In genomic region chr20:23245553-23246128, GRCh38 we compare ENCODE assay signal across 8 cellular contexts.
DNase-seq lines count a peak whose midpoint lies in the region; ATAC-seq and TF ChIP-seq lines count a peak whose summit lies in the region.

No MANE protein-coding gene starts in this region.

- H4K8ac ChIP-seq in mesenchymal stem cell (ENCODE audit: low read length), result peak overlapping the region; percentile 45

- H3K4me3 Mint-ChIP-seq in CD14-positive monocyte, result no peak overlapping the region
- no peak overlapping the region for H3K4me3 Mint-ChIP-seq in activated T-helper 2 cell treated with anti-CD3 and anti-CD28 coated beads, Interferon-gamma antibody, Interleukin-2, Interleukin-4, amounts not matched to agents 10 μg/mL and 5 μg/mL and 100 μg/mL, durations not matched to agents 14 hours and 24 hours and 36 hours (ENCODE audit: low read depth)

- no peak overlapping the region for H3K4me2 ChIP-seq in PC-9
- no peak overlapping the region for H3K4me2 ChIP-seq in mesenchymal stem cell (ENCODE audit: low read length, poor library complexity, severe bottlenecking)

- H3K27me3 ChIP-seq in PC-9 (ENCODE audit: insufficient read depth, low read depth) (peaks cover 6% of the 10 kb centered on the region; the same call in 1 of the 2 replicates), dorsolateral prefrontal cortex (peaks cover 0 to 6% (median 0%) of the 10 kb centered on the region in 45 donors), mesenchymal stem cell (ENCODE audit: control insufficient read depth in 1 of 2, insufficient read depth in 1 of 2, low read length in 2 of 2) (no peaks in the 10 kb centered on the region)

- H2BK15ac ChIP-seq in mesenchymal stem cell (ENCODE audit: low read depth, poor library complexity, severe bottlenecking), result no peak overlapping the region

- WGBS in mesenchymal stem cell, result 62% methylated on average over 8 of the region's 9 CpGs

- H3K23ac ChIP-seq in mesenchymal stem cell (ENCODE audit: low read length in 2 of 2), result no peak overlapping the region

- no peaks in the 10 kb centered on the region for H4K20me1 ChIP-seq in PC-9 (ENCODE audit: insufficient read depth)

- peaks cover 0 to 12% (median 2%) of the 10 kb centered on the region in 3 donors for H3K27me3 Mint-ChIP-seq in CD14-positive monocyte (ENCODE audit: low read depth in 3 of 3)
- no peaks in the 10 kb centered on the region for H3K27me3 Mint-ChIP-seq in activated T-helper 2 cell treated with anti-CD3 and anti-CD28 coated beads, Interferon-gamma antibody, Interleukin-2, Interleukin-4, amounts not matched to agents 10 μg/mL and 5 μg/mL and 100 μg/mL, durations not matched to agents 14 hours and 24 hours and 36 hours (ENCODE audit: low read depth)

- H3K4me3 ChIP-seq in PC-9 (no peak overlapping the region), dorsolateral prefrontal cortex (no peak overlapping the region), mesenchymal stem cell (ENCODE audit: insufficient read depth in 1 of 2, low read depth in 1 of 2, low read length in 2 of 2) (no peak overlapping the region)

- peak overlapping the region in 6 of 7 donors; percentile 0 to 74 (median 14) for H3K27ac Mint-ChIP-seq in CD14-positive monocyte
- H3K27ac Mint-ChIP-seq in activated T-helper 2 cell treated with anti-CD3 and anti-CD28 coated beads, Interferon-gamma antibody, Interleukin-2, Interleukin-4, amounts not matched to agents 10 μg/mL and 5 μg/mL and 100 μg/mL, durations not matched to agents 14 hours and 24 hours and 36 hours, result no peak overlapping the region

- no peak overlapping the region for H2BK5ac ChIP-seq in mesenchymal stem cell (ENCODE audit: low read depth, low read length, poor library complexity, severe bottlenecking)

- H3K4me1 ChIP-seq in PC-9 (replicated peaks; ENCODE audit: insufficient read depth) (no peaks in the 10 kb centered on the region), mesenchymal stem cell (ENCODE audit: control insufficient read depth, insufficient read depth, low read depth, low read length) (peaks cover 5% of the 10 kb centered on the region)

- intact Hi-C loops in CD14-positive monocyte (cut with micrococcal nuclease) (loop anchor here in 1 of 2 donors (5.0 to 10.0 kb wide), 2 partner anchors 87 to 561 kb away; no protein-coding TSS in a partner anchor), PC-9 (cut with micrococcal nuclease; ENCODE audit: unreplicated experiment) (no loop called here), dorsolateral prefrontal cortex (cut with DNase I) (loop anchor here in 1 of 2 donors (10.0 kb wide), 1 partner anchor 911 kb away; no protein-coding TSS in a partner anchor)
- intact Hi-C loops in activated T-helper 2 cell treated with anti-CD3 and anti-CD28 coated beads, Interferon-gamma antibody, Interleukin-2, Interleukin-4, amounts not matched to agents 10 μg/mL and 5 μg/mL and 100 μg/mL, durations not matched to agents 14 hours and 24 hours and 36 hours (cut with micrococcal nuclease), result no loop called here

- H2BK120ac ChIP-seq in mesenchymal stem cell (ENCODE audit: low read depth, low read length), result peak overlapping the region; percentile 36

- H3K79me2 ChIP-seq in PC-9 (ENCODE audit: low read depth), result no peaks in the 10 kb centered on the region

- TF ChIP-seq CTCF in CD14-positive monocyte (IDR thresholded peaks at IDR 0.05) (peak; percentile 72), PC-9 (conservative IDR thresholded peaks at IDR 0.05) (peak; percentile 54), dorsolateral prefrontal cortex (IDR thresholded peaks at IDR 0.05 in 54 of 56, conservative IDR thresholded peaks at IDR 0.05 in 2 of 56; ENCODE audit: low read depth in 1 of 56, partially characterized antibody in 56 of 56) (peak in 43 of 56 donors; percentile 12 to 48 (median 32))

- POLR2A ChIA-PET in PC-9 (lab: Charles Lee; ENCODE audit: unreplicated experiment), result no interaction called here

- peak overlapping the region; percentile 19 for H4K91ac ChIP-seq in mesenchymal stem cell (ENCODE audit: low read length)

- peak overlapping the region in 1 of 2 experiments; percentile 64 for H3K18ac ChIP-seq in mesenchymal stem cell (ENCODE audit: low read depth in 1 of 2, low read length in 2 of 2)

- H3K4ac ChIP-seq in mesenchymal stem cell (ENCODE audit: low read depth in 1 of 2, low read length in 2 of 2), result no peak overlapping the region

- H2AK5ac ChIP-seq in mesenchymal stem cell (ENCODE audit: low read length, severe bottlenecking), result no peak overlapping the region

- H3F3A ChIP-seq in PC-9 (ENCODE audit: insufficient read depth, low read depth), result no peaks in the 10 kb centered on the region

- H3K36me3 Mint-ChIP-seq in CD14-positive monocyte, result no peaks in the 10 kb centered on the region
- H3K36me3 Mint-ChIP-seq in activated T-helper 2 cell treated with anti-CD3 and anti-CD28 coated beads, Interferon-gamma antibody, Interleukin-2, Interleukin-4, amounts not matched to agents 10 μg/mL and 5 μg/mL and 100 μg/mL, durations not matched to agents 14 hours and 24 hours and 36 hours (ENCODE audit: low read depth), result no peaks in the 10 kb centered on the region

- no TSS peak for BruUV-seq in PC-9 (replicated peaks; lab: Mats Ljungman, UMichigan)

- H3K9me3 ChIP-seq in PC-9 (ENCODE audit: insufficient read depth, low read depth), result no peaks in the 10 kb centered on the region
- no peaks in the 10 kb centered on the region for H3K9me3 ChIP-seq in mesenchymal stem cell (ENCODE audit: control insufficient read depth, low read length)

- H3K27ac ChIP-seq in PC-9, result no peak overlapping the region
- H3K27ac ChIP-seq in dorsolateral prefrontal cortex, result no peak overlapping the region
- no peak overlapping the region for H3K27ac ChIP-seq in mesenchymal stem cell (ENCODE audit: low read length, poor library complexity, severe bottlenecking)

- H3K9me3 Mint-ChIP-seq in CD14-positive monocyte, result peaks cover 0 to 3% (median 0%) of the 10 kb centered on the region in 7 donors
- H3K9me3 Mint-ChIP-seq in activated T-helper 2 cell treated with anti-CD3 and anti-CD28 coated beads, Interferon-gamma antibody, Interleukin-2, Interleukin-4, amounts not matched to agents 10 μg/mL and 5 μg/mL and 100 μg/mL, durations not matched to agents 14 hours and 24 hours and 36 hours, result no peaks in the 10 kb centered on the region

- DNase-seq in CD14-positive monocyte (ENCODE audit: low spot score) (peak; percentile 87), PC-9 (peak in 1 of 2 experiments; percentile 15), dorsolateral prefrontal cortex (peak in 4 of 10 donors; percentile 27 to 54 (median 35)), mesenchymal stem cell (peak; percentile 65), OCI-M2 (lab: John Stamatoyannopoulos, UW; ENCODE audit: unreplicated experiment) (no peak)
- DNase-seq in activated T-helper 2 cell treated with anti-CD3 and anti-CD28 coated beads, Interferon-gamma antibody, Interleukin-2, Interleukin-4, amounts not matched to agents 10 μg/mL and 5 μg/mL and 100 μg/mL, durations not matched to agents 14 hours and 24 hours and 36 hours (ENCODE audit: low spot score), result no peak

- H3K9ac ChIP-seq in mesenchymal stem cell (ENCODE audit: low read length), result peak overlapping the region; percentile 24

- CTCF ChIA-PET in PC-9 (lab: Charles Lee), result no interaction called here

- H2AFZ ChIP-seq in PC-9 (no peak overlapping the region), mesenchymal stem cell (ENCODE audit: low read depth, low read length) (peak overlapping the region; percentile 39)

- H3K79me1 ChIP-seq in mesenchymal stem cell (replicated peaks; ENCODE audit: low read length, poor library complexity, severe bottlenecking), result no peaks in the 10 kb centered on the region

- ATAC-seq in GM19035 (IDR thresholded peaks at IDR 0.05; ENCODE audit: unreplicated experiment) (peak; percentile 89), HG03103 (IDR thresholded peaks at IDR 0.05; ENCODE audit: low read depth, unreplicated experiment) (peak; percentile 94)

- peak overlapping the region in 1 of 2 experiments; percentile 81 for H3K14ac ChIP-seq in mesenchymal stem cell (ENCODE audit: low read length in 2 of 2)

- H3K36me3 ChIP-seq in PC-9 (ENCODE audit: low read depth) (no peaks in the 10 kb centered on the region), mesenchymal stem cell (ENCODE audit: control insufficient read depth in 1 of 2, insufficient read depth in 2 of 2, low read depth in 1 of 2, low read length in 2 of 2) (no peaks in the 10 kb centered on the region)

- H2BK12ac ChIP-seq in mesenchymal stem cell (ENCODE audit: low read length in 2 of 2), result peak overlapping the region in 1 of 2 experiments; percentile 79

- H3K4me1 Mint-ChIP-seq in CD14-positive monocyte, result peaks cover 16% of the 10 kb centered on the region
- H3K4me1 Mint-ChIP-seq in activated T-helper 2 cell treated with anti-CD3 and anti-CD28 coated beads, Interferon-gamma antibody, Interleukin-2, Interleukin-4, amounts not matched to agents 10 μg/mL and 5 μg/mL and 100 μg/mL, durations not matched to agents 14 hours and 24 hours and 36 hours (ENCODE audit: low read depth), result no peaks in the 10 kb centered on the region

- no peaks in the 10 kb centered on the region for H3K9me2 ChIP-seq in PC-9 (ENCODE audit: insufficient read depth)

Comparison
In these comparisons a context has a peak if more than half of its experiments do, and no peak if none do; other contexts are left out.
1. DNase-seq: peak in CD14-positive monocyte (single experiment) and mesenchymal stem cell (single experiment); none in activated T-helper 2 cell treated with anti-CD3 and anti-CD28 coated beads, Interferon-gamma antibody, Interleukin-2, Interleukin-4, amounts not matched to agents 10 μg/mL and 5 μg/mL and 100 μg/mL, durations not matched to agents 14 hours and 24 hours and 36 hours (single experiment) and OCI-M2 (single experiment).
2. Peak in every context shown above with its lines, with median percentiles within 50 percentile points of each other: CTCF ChIP-seq.